Comparison of ENCODE assay signal across 19 cellular contexts in genomic region chr4:8599091-8599460, GRCh38. TPM values are rescaled to one million over a fixed set of nuclear protein-coding genes. Genes with fewer than 3 reads are reported as not detected.
"Had no signal": no experiment of that assay in that cellular context is flagged by ENCODE, and none has a peak within 500 bp of the region (broad histone marks: within the 10 kb centered on the region; RNA-seq: fewer than 3 reads in every experiment).

No MANE protein-coding gene starts in this region.

- H3K27ac Mint-ChIP-seq: dendritic cell treated with granulocyte-macrophage colony-stimulating factor and Interleukin-4, amounts not matched to agents 40 ng/mL and 50 ng/mL, for 4 days; memory B cell; naive B cell had no signal

- ATAC-seq: foreskin keratinocyte, left cardiac atrium, lower lobe of right lung had no signal

- H3K4me1 ChIP-seq: foreskin keratinocyte, left ventricle myocardium inferior, lower lobe of right lung, transverse colon had no signal

- H3K4me3 ChIP-seq: left ventricle myocardium inferior, lower lobe of right lung, sigmoid colon, stomach, thoracic aorta, transverse colon had no signal

- DNase-seq: foreskin keratinocyte; kidney; left cardiac atrium; left ventricle myocardium inferior; lower lobe of right lung; midbrain; naive B cell; nephron progenitor cell; sigmoid colon; small intestine; stimulated activated CD4-positive, alpha-beta T cell treated with anti-CD3 and anti-CD28 coated beads, Interleukin-12 subunit alpha, Interleukin-12 subunit beta, amount 100 ng/mL, for 4 hours; stimulated activated naive CD4-positive, alpha-beta T cell; stomach; transverse colon had no signal

- H3K36me3 Mint-ChIP-seq: memory B cell, naive B cell had no signal

- H3K4me3 Mint-ChIP-seq: dendritic cell treated with granulocyte-macrophage colony-stimulating factor and Interleukin-4, amounts not matched to agents 40 ng/mL and 50 ng/mL, for 4 days; memory B cell; naive B cell; nephron progenitor cell had no signal

- H3K27ac ChIP-seq: foreskin keratinocyte, left ventricle myocardium inferior, lower lobe of right lung, sigmoid colon, stomach, thoracic aorta, transverse colon had no signal

- H3K4me1 Mint-ChIP-seq: memory B cell had no signal

- H3K9me3 Mint-ChIP-seq: dendritic cell treated with granulocyte-macrophage colony-stimulating factor and Interleukin-4, amounts not matched to agents 40 ng/mL and 50 ng/mL, for 4 days; memory B cell; naive B cell; nephron progenitor cell had no signal

- H3K36me3 ChIP-seq: left ventricle myocardium inferior, lower lobe of right lung, sigmoid colon, stomach, thoracic aorta, transverse colon had no signal

- H3K9me3 ChIP-seq: left ventricle myocardium inferior, lower lobe of right lung, sigmoid colon, stomach, thoracic aorta, transverse colon had no signal

RNA-seq across cellular contexts. Expression of gene CPZ, which starts 6.5 kb away (rescaled TPM):
- total RNA-seq: foreskin keratinocyte, pulmonary artery endothelial cell had no signal
- polyA plus RNA-seq: foreskin keratinocyte had no signal

RNA-seq across cellular contexts. Expression of gene GPR78, which starts 18.9 kb away (rescaled TPM):
- total RNA-seq: epithelial cell of proximal tubule, foreskin keratinocyte, kidney, left ventricle myocardium inferior, pulmonary artery endothelial cell, thoracic aorta had no signal
- polyA plus RNA-seq: foreskin keratinocyte, small intestine had no signal
